In genomic region chrX:40063555-40063954, GRCh38 we compare ENCODE assay signal across 1 cellular context.
TF ChIP-seq lines count a peak whose summit lies in the region.

No MANE protein-coding gene starts in this region.

TF ChIP-seq in WTC11, 78 proteins besides CTCF, POLR2A, EP300 and RAD21 (continued from another document):
- TF ChIP-seq AFF4 (CRISPR knock-in tag; IDR thresholded peaks at IDR 0.05; ENCODE audit: borderline replicate concordance) (no peak), AR (CRISPR knock-in tag; IDR thresholded peaks at IDR 0.05) (no peak), ZNF138 (CRISPR knock-in tag; conservative IDR thresholded peaks at IDR 0.05) (no peak)
- TF ChIP-seq, protein P1, sequence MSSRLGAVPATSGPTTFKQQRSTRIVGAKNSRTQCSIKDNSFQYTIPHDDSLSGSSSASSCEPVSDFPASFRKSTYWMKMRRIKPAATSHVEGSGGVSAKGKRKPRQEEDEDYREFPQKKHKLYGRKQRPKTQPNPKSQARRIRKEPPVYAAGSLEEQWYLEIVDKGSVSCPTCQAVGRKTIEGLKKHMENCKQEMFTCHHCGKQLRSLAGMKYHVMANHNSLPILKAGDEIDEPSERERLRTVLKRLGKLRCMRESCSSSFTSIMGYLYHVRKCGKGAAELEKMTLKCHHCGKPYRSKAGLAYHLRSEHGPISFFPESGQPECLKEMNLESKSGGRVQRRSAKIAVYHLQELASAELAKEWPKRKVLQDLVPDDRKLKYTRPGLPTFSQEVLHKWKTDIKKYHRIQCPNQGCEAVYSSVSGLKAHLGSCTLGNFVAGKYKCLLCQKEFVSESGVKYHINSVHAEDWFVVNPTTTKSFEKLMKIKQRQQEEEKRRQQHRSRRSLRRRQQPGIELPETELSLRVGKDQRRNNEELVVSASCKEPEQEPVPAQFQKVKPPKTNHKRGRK (CRISPR knock-in tag; IDR thresholded peaks at IDR 0.05; ENCODE audit: borderline replicate concordance) = no peak
